In genomic region chr6:138404666-138405337, GRCh38 we compare ENCODE assay signal across 8 cellular contexts. TPM values are rescaled to one million over a fixed set of nuclear protein-coding genes. Genes with fewer than 3 reads are reported as not detected.
DNase-seq lines count a peak whose midpoint lies in the region; ATAC-seq and TF ChIP-seq lines count a peak whose summit lies in the region.

No MANE protein-coding gene starts in this region.

- peak; percentile 8 for ATAC-seq in HG03159 (IDR thresholded peaks at IDR 0.05; ENCODE audit: unreplicated experiment)
- ATAC-seq in esophagus mucosa: peak; percentile 5

- peak overlapping the region; percentile 72 for H3K27ac ChIP-seq in CD4-positive, alpha-beta memory T cell (ENCODE audit: low read depth, low read length)

- peak overlapping the region; percentile 84 to 92 (median 88) for H3K27ac Mint-ChIP-seq in CD4-positive, alpha-beta memory T cell
- no peak overlapping the region for H3K27ac Mint-ChIP-seq in nephron progenitor cell

- no peaks in the 10 kb centered on the region for H3K9me3 Mint-ChIP-seq in CD4-positive, alpha-beta memory T cell
- no peaks in the 10 kb centered on the region for H3K9me3 Mint-ChIP-seq in nephron progenitor cell

- intact Hi-C loops in CD4-positive, alpha-beta memory T cell (cut with micrococcal nuclease): loop anchor here (1.0 to 10.0 kb wide), 8 partner anchors 32 to 970 kb away; partner anchors contain the start of genes CCDC28A and CITED2

- TF ChIP-seq CTCF in nephron progenitor cell (IDR thresholded peaks at IDR 0.05): no peak

- peak overlapping the region; percentile 2 to 73 for H3K4me3 ChIP-seq in CD4-positive, alpha-beta memory T cell (ENCODE audit: low read length in 2 of 2)

- no peaks in the 10 kb centered on the region for H3K9me3 ChIP-seq in CD4-positive, alpha-beta memory T cell (ENCODE audit: control insufficient read depth in 1 of 2, low read length in 2 of 2)

- H3K27me3 ChIP-seq in CD4-positive, alpha-beta memory T cell (ENCODE audit: insufficient read depth, low read length): no peaks in the 10 kb centered on the region

- H3K4me3 Mint-ChIP-seq in CD4-positive, alpha-beta memory T cell: peak overlapping the region; percentile 84 to 90 (median 88)
- H3K4me3 Mint-ChIP-seq in nephron progenitor cell: peak overlapping the region; percentile 89

- peaks cover 22% of the 10 kb centered on the region for H3K4me1 ChIP-seq in CD4-positive, alpha-beta memory T cell (ENCODE audit: insufficient read depth, low read length)

- H3K36me3 ChIP-seq in CD4-positive, alpha-beta memory T cell (ENCODE audit: insufficient read depth, low read length): peaks cover 35% of the 10 kb centered on the region

- H3K4me1 Mint-ChIP-seq in CD4-positive, alpha-beta memory T cell: peaks cover 19 to 36% (median 31%) of the 10 kb centered on the region in 4 donors
- H3K4me1 Mint-ChIP-seq in nephron progenitor cell: peaks cover 16% of the 10 kb centered on the region

- CTCF ChIA-PET in CD4-positive, alpha-beta memory T cell (lab: Charles Lee; ENCODE audit: partially characterized antibody): interaction anchor here (1.0 to 3.6 kb wide), 11 partner anchors 10 to 289 kb away, joined by 3 to 17 read pairs (median 4); no protein-coding TSS in a partner anchor

- no peaks in the 10 kb centered on the region for H3K27me3 Mint-ChIP-seq in CD4-positive, alpha-beta memory T cell
- H3K27me3 Mint-ChIP-seq in nephron progenitor cell (ENCODE audit: low read depth, poor library complexity): peaks cover 10% of the 10 kb centered on the region

- POLR2A ChIA-PET in CD4-positive, alpha-beta memory T cell (lab: Charles Lee; ENCODE audit: partially characterized antibody): interaction anchor here (0.8 to 3.3 kb wide), 6 partner anchors 10 to 369 kb away, joined by 3 to 30 read pairs (median 6); partner anchors contain the start of genes CCDC28A and SMIM28

- DNase-seq in CD4-positive, alpha-beta memory T cell: peak in 4 of 5 donors; percentile 24 to 64 (median 42)
- peak; percentile 29 for DNase-seq in activated CD4-positive, alpha-beta T cell treated with anti-CD3 and anti-CD28 coated beads, Interleukin-2, amount 50 U/mL, for 1 hour
- DNase-seq in nephron progenitor cell: peak; percentile 33
- DNase-seq in mesenteric fat pad (ENCODE audit: low spot score): no peak
- DNase-seq in T1000 (lab: John Stamatoyannopoulos, UW): no peak
- DNase-seq in NCI-H446 treated with DMSO at 0.1 percent for 48 hours (lab: John Stamatoyannopoulos, UW): no peak

- peaks cover 21 to 46% of the 10 kb centered on the region in 2 donors for H3K36me3 Mint-ChIP-seq in CD4-positive, alpha-beta memory T cell
- peaks cover 34% of the 10 kb centered on the region for H3K36me3 Mint-ChIP-seq in nephron progenitor cell (ENCODE audit: low read depth)

RNA-seq across cellular contexts. Expression of gene HEBP2, which starts 0.8 kb away (rescaled TPM):
- total RNA-seq in CD4-positive, alpha-beta memory T cell: 10 to 100 TPM; 47.2 to 52.7 TPM
- polyA plus RNA-seq in CD4-positive, alpha-beta memory T cell: 10 to 100 TPM; 47.9 to 49.6 TPM
- total RNA-seq in esophagus mucosa (162 TPM), mesenteric fat pad (378 TPM)

RNA-seq across cellular contexts. Expression of gene SMIM28, which starts 27.1 kb away (rescaled TPM):
- total RNA-seq in CD4-positive, alpha-beta memory T cell: not detected
- not detected for polyA plus RNA-seq in CD4-positive, alpha-beta memory T cell
- total RNA-seq in esophagus mucosa (not detected), mesenteric fat pad (not detected)

Comparison
In these comparisons a context has a peak if more than half of its experiments do, and no peak if none do; other contexts are left out.
1. DNase-seq: peak in CD4-positive, alpha-beta memory T cell (4 of 5), activated CD4-positive, alpha-beta T cell treated with anti-CD3 and anti-CD28 coated beads, Interleukin-2, amount 50 U/mL, for 1 hour (single experiment) and nephron progenitor cell (single experiment); none in mesenteric fat pad (single experiment), T1000 (single experiment) and NCI-H446 treated with DMSO at 0.1 percent for 48 hours (single experiment).